ENCODE assay signal across 8 cellular contexts in genomic region chr11:26753738-26754504, GRCh38. TPM values are rescaled to one million over a fixed set of nuclear protein-coding genes. Genes with fewer than 3 reads are reported as not detected.
DNase-seq lines count a peak whose midpoint lies in the region; ATAC-seq, FAIRE-seq and TF ChIP-seq lines count a peak whose summit lies in the region.

No MANE protein-coding gene starts in this region.

- in situ Hi-C loops in HepG2 (cut with HindIII; ENCODE audit: extremely low pct_ligation_motif_present, low pct_unique_long_range_greater_than_20kb), result loop anchor here (25.0 kb wide), 1 partner anchor 733 kb away; no protein-coding TSS in a partner anchor

- TF ChIP-seq CTCF in HepG2 (CRISPR knock-in tag; IDR thresholded peaks at IDR 0.05), result peak; percentile 69

- intact Hi-C loops in HepG2 (cut with micrococcal nuclease; ENCODE audit: unreplicated experiment), result loop anchor here (1.0 kb wide), 3 partner anchors 371 to 732 kb away; no protein-coding TSS in a partner anchor

- FAIRE-seq in HepG2 (lab: Jason Lieb, UNC), result peak; percentile 57

- DNase-seq in NCI-H748 (lab: John Stamatoyannopoulos, UW; ENCODE audit: unreplicated experiment), result peak; percentile 71
- peak; percentile 45 for DNase-seq in cerebellum (ENCODE audit: low spot score)
- DNase-seq in HepG2 (ENCODE audit: low spot score), result peak; percentile 56
- no peak for DNase-seq in GF-D8 (lab: John Stamatoyannopoulos, UW)

- no peaks in the 10 kb centered on the region for H4K20me1 ChIP-seq in HepG2 (ENCODE audit: insufficient read depth, low read length)

- ATAC-seq in GM18499 (IDR thresholded peaks at IDR 0.05; ENCODE audit: insufficient read depth, unreplicated experiment), result peak; percentile 67
- peak; percentile 76 for ATAC-seq in HG03469 (IDR thresholded peaks at IDR 0.05; ENCODE audit: unreplicated experiment)
- ATAC-seq in HepG2, result peak; percentile 91
- no peak for ATAC-seq in HG02840 (IDR thresholded peaks at IDR 0.05; ENCODE audit: low FRiP score, unreplicated experiment)

- TF ChIP-seq POLR2A in HepG2 (IDR thresholded peaks at IDR 0.05; ENCODE audit: insufficient read depth in 1 of 2, low read depth in 2 of 2, low read length in 2 of 2), result no peak

- POLR2A ChIA-PET in HepG2 (lab: Yijun Ruan, JAX), result no interaction called here

- H3K27me3 ChIP-seq in ACC112 (ENCODE audit: insufficient read depth, low read length) (no peaks in the 10 kb centered on the region), HepG2 (ENCODE audit: control insufficient read depth in 1 of 2, insufficient read depth in 2 of 2, low read length in 2 of 2) (no peaks in the 10 kb centered on the region)

- TF ChIP-seq RAD21 in HepG2 (CRISPR knock-in tag; IDR thresholded peaks at IDR 0.05), result peak; percentile 48; the same call in 1 of the 2 replicates

- TF ChIP-seq EP300 in HepG2 (IDR thresholded peaks at IDR 0.05; ENCODE audit: low read depth in 2 of 2, low read length in 2 of 2), result no peak
- no peak for TF ChIP-seq EP300 in HepG2 (CRISPR knock-in tag; IDR thresholded peaks at IDR 0.05; ENCODE audit: borderline replicate concordance)

- H3K4me1 ChIP-seq in ACC112 (ENCODE audit: control insufficient read depth, insufficient read depth, low read length, unreplicated experiment) (peaks cover 3% of the 10 kb centered on the region), HepG2 (ENCODE audit: insufficient read depth, low read length) (no peaks in the 10 kb centered on the region)

- no peak overlapping the region for H3K4me2 ChIP-seq in HepG2 (ENCODE audit: low read depth, low read length)

- CTCF ChIA-PET in HepG2 (lab: Yijun Ruan, JAX; ENCODE audit: low intra/inter-chr PET ratio, low total read pairs), result interaction anchor here (1.0 to 3.4 kb wide), 2 partner anchors 404 to 732 kb away, joined by 3 to 53 read pairs; no protein-coding TSS in a partner anchor

- H3K9ac ChIP-seq in HepG2 (ENCODE audit: insufficient read depth, low read depth, low read length), result no peak overlapping the region

- no peaks in the 10 kb centered on the region for H3K79me2 ChIP-seq in ACC112 (ENCODE audit: control insufficient read depth, insufficient read depth, low read length, unreplicated experiment)
- H3K79me2 ChIP-seq in HepG2 (ENCODE audit: insufficient read depth, low read length), result no peaks in the 10 kb centered on the region

- H2AFZ ChIP-seq in ACC112 (ENCODE audit: low read length, unreplicated experiment) (peak overlapping the region; percentile 29), HepG2 (ENCODE audit: low read length) (no peak overlapping the region)

- no peaks in the 10 kb centered on the region for H3K9me3 ChIP-seq in HepG2 (ENCODE audit: low read length)

- H3K27ac ChIP-seq in ACC112 (ENCODE audit: low read depth, low read length), result no peak overlapping the region
- no peak overlapping the region for H3K27ac ChIP-seq in HepG2 (ENCODE audit: extremely low read length, insufficient read depth, low read length)

- BruUV-seq in HepG2 (replicated peaks; lab: Mats Ljungman, UMichigan), result no TSS peak

- H3K4me3 ChIP-seq in ACC112 (ENCODE audit: low read depth, low read length) (no peak overlapping the region), HepG2 (replicated peaks in 1 of 3; ENCODE audit: insufficient read depth in 1 of 3, low read depth in 2 of 3, low read length in 3 of 3) (no peak overlapping the region)

- H3K36me3 ChIP-seq in ACC112 (ENCODE audit: insufficient read depth, low read length) (no peaks in the 10 kb centered on the region), HepG2 (replicated peaks in 1 of 2; ENCODE audit: control insufficient read depth in 1 of 2, insufficient read depth in 2 of 2, low read length in 2 of 2) (no peaks in the 10 kb centered on the region)

- WGBS in HepG2 (ENCODE audit: low lambda C conversion rate), result 26% methylated on average over 8 of the region's 8 CpGs

TF ChIP-seq in HepG2, 621 proteins besides CTCF, POLR2A, EP300 and RAD21 (continues in another document):
- no peak for TF ChIP-seq KDM6A (CRISPR knock-in tag; IDR thresholded peaks at IDR 0.05; ENCODE audit: low read depth)
- no peak for TF ChIP-seq KLF11 (CRISPR knock-in tag; IDR thresholded peaks at IDR 0.05)
- TF ChIP-seq ZNF333 (CRISPR knock-in tag; IDR thresholded peaks at IDR 0.05; ENCODE audit: borderline replicate concordance), result no peak
- peak; percentile 94 for TF ChIP-seq TEF (CRISPR knock-in tag; IDR thresholded peaks at IDR 0.05)
- TF ChIP-seq SUZ12 (IDR thresholded peaks at IDR 0.05; ENCODE audit: low read depth, low read length), result no peak
- TF ChIP-seq STAG1 (CRISPR knock-in tag; IDR thresholded peaks at IDR 0.05), result peak; percentile 82
- TF ChIP-seq SP2 (CRISPR knock-in tag; IDR thresholded peaks at IDR 0.05), result no peak
- TF ChIP-seq ZNF253 (CRISPR knock-in tag; IDR thresholded peaks at IDR 0.05; ENCODE audit: borderline replicate concordance), result no peak
- no peak for TF ChIP-seq ZNF574 (CRISPR knock-in tag; IDR thresholded peaks at IDR 0.05)
- TF ChIP-seq ZNF652 (CRISPR knock-in tag; IDR thresholded peaks at IDR 0.05; ENCODE audit: borderline replicate concordance, low read depth), result 0 out of 2 replicates have a peak, but pooled peaks have one; percentile 21
- no peak for TF ChIP-seq SMAD9 (CRISPR knock-in tag; IDR thresholded peaks at IDR 0.05)
- TF ChIP-seq CEBPB (IDR thresholded peaks at IDR 0.05; ENCODE audit: borderline replicate concordance, low read depth, low read length), result peak; percentile 50; the same call in 1 of the 2 replicates
- TF ChIP-seq RXRB (CRISPR knock-in tag; IDR thresholded peaks at IDR 0.05; ENCODE audit: borderline replicate concordance), result 0 out of 2 replicates have a peak, but pooled peaks have one; percentile 11

RNA-seq across cellular contexts. Expression of gene SLC5A12, which starts 32.1 kb away (rescaled TPM):
- total RNA-seq in cerebellum, result 0.27 TPM
- total RNA-seq in HepG2 (2016; rRNA removed; fragmentation: Illumina TruSeq; extraction: Trizol), result not detected in 2 replicates
- not detected in 2 replicates for total RNA-seq in HepG2 (2016; cell fraction: cytosol; rRNA removed; fragmentation: Illumina TruSeq; extraction: Trizol; ENCODE audit: low read depth)
- not detected in 2 replicates for total RNA-seq in HepG2 (2016; cell fraction: insoluble cytoplasmic fraction; rRNA removed; fragmentation: Illumina TruSeq; extraction: Trizol)
- total RNA-seq in HepG2 (2016; cell fraction: membrane; rRNA removed; fragmentation: Illumina TruSeq; extraction: Trizol), result not detected in 2 replicates
- not detected in 2 replicates for total RNA-seq in HepG2 (2016; cell fraction: nucleus; rRNA removed; fragmentation: Illumina TruSeq; extraction: Trizol)
- not detected in 2 replicates for polyA plus RNA-seq in HepG2 (2011; rRNA removed)
- not detected in 2 replicates for polyA plus RNA-seq in HepG2 (2011; cell fraction: cytosol; rRNA removed)
- not detected in 2 replicates for polyA plus RNA-seq in HepG2 (2011; cell fraction: nucleus; rRNA removed)
- polyA plus RNA-seq in HepG2 (2012), result not detected in 2 replicates
- polyA plus RNA-seq in HepG2 (2016; cell fraction: cytosol; fragmentation: Illumina TruSeq; extraction: Trizol; ENCODE audit: low read depth), result not detected in 2 replicates
- not detected in 2 replicates for polyA plus RNA-seq in HepG2 (2016; cell fraction: insoluble cytoplasmic fraction; fragmentation: Illumina TruSeq; extraction: Trizol; ENCODE audit: low read depth)
- polyA plus RNA-seq in HepG2 (2016; cell fraction: membrane; fragmentation: Illumina TruSeq; extraction: Trizol; ENCODE audit: low read depth), result not detected in 2 replicates
- polyA plus RNA-seq in HepG2 (2016; cell fraction: nucleus; fragmentation: Illumina TruSeq; extraction: Trizol; ENCODE audit: insufficient read depth, low read depth), result not detected in 2 replicates
- 0.26 TPM in 1 of 2 replicates, not detected in the other for polyA minus RNA-seq in HepG2 (2011; rRNA and poly(A)+ RNA removed; ENCODE audit: low replicate concordance)
- polyA minus RNA-seq in HepG2 (2011; cell fraction: cytosol; rRNA and poly(A)+ RNA removed), result not detected in 2 replicates
- polyA minus RNA-seq in HepG2 (2011; cell fraction: nucleus; rRNA and poly(A)+ RNA removed), result not detected in 2 replicates
